Comparison of ENCODE assay signal across 10 cellular contexts in genomic region chr11:14554959-14555358, GRCh38. TPM values are rescaled to one million over a fixed set of nuclear protein-coding genes. Genes with fewer than 3 reads are reported as not detected.
DNase-seq lines count a peak whose midpoint lies in the region; ATAC-seq and TF ChIP-seq lines count a peak whose summit lies in the region.
"Had no signal": no experiment of that assay in that cellular context is flagged by ENCODE, and none has a peak within 500 bp of the region (broad histone marks: within the 10 kb centered on the region; RNA-seq: fewer than 3 reads in every experiment).

No MANE protein-coding gene starts in this region.

- TF ChIP-seq CTCF in right atrium auricular region (IDR thresholded peaks at IDR 0.05) (no peak), left ventricle myocardium inferior (IDR thresholded peaks at IDR 0.05; ENCODE audit: borderline replicate concordance) (no peak)

- no peak for DNase-seq in Right ventricle myocardium superior
- DNase-seq in right atrium auricular region (ENCODE audit: low spot score): no peak
- peak; percentile 15 for DNase-seq in T follicular helper cell (ENCODE audit: low read depth)
- DNase-seq in left ventricle myocardium inferior: no peak
- no peak for DNase-seq in kidney tubule cell (ENCODE audit: low spot score)
- no peak for DNase-seq in aorta
- no peak for DNase-seq in NK-92 (lab: John Stamatoyannopoulos, UW; ENCODE audit: unreplicated experiment)
- DNase-seq: NCI-H69 had no signal

- H3K36me3 ChIP-seq in right atrium auricular region: no peaks in the 10 kb centered on the region
- H3K36me3 ChIP-seq in left ventricle myocardium inferior: no peaks in the 10 kb centered on the region
- no peaks in the 10 kb centered on the region for H3K36me3 ChIP-seq in aorta (ENCODE audit: control insufficient read depth in 1 of 2, insufficient read depth in 2 of 2, low read length in 1 of 2)
- H3K36me3 ChIP-seq: adrenal gland had no signal

- H3K27ac ChIP-seq in right atrium auricular region (peak overlapping the region in 1 of 2 donors; percentile 24), left ventricle myocardium inferior (replicated peaks) (peak overlapping the region; percentile 43), aorta (ENCODE audit: low read depth in 1 of 2, low read length in 2 of 2) (no peak overlapping the region)

- 81 to 89% methylated on average over 2 of the region's 2 CpGs for WGBS in aorta, 2 donors

- H3K9me3 ChIP-seq in right atrium auricular region (no peaks in the 10 kb centered on the region), left ventricle myocardium inferior (replicated peaks) (no peaks in the 10 kb centered on the region), aorta (ENCODE audit: control insufficient read depth, low read length) (no peaks in the 10 kb centered on the region)
- H3K9me3 ChIP-seq: adrenal gland had no signal

- H3K27me3 ChIP-seq in right atrium auricular region (no peaks in the 10 kb centered on the region), left ventricle myocardium inferior (ENCODE audit: low read depth) (no peaks in the 10 kb centered on the region), aorta (ENCODE audit: control insufficient read depth in 1 of 2, insufficient read depth in 2 of 2, low read length in 1 of 2) (no peaks in the 10 kb centered on the region)
- H3K27me3 ChIP-seq: adrenal gland had no signal

- ATAC-seq in Right ventricle myocardium superior (ENCODE audit: poor library complexity): peak; percentile 80
- no peak for ATAC-seq in GM21367 (IDR thresholded peaks at IDR 0.05; ENCODE audit: unreplicated experiment)
- ATAC-seq in aorta (ENCODE audit: low FRiP score): no peak

- H3K4me3 ChIP-seq in right atrium auricular region: no peak overlapping the region
- no peak overlapping the region for H3K4me3 ChIP-seq in left ventricle myocardium inferior
- H3K4me3 ChIP-seq in aorta (ENCODE audit: low read length in 2 of 2): no peak overlapping the region
- H3K4me3 ChIP-seq: adrenal gland had no signal

- H3K4me1 ChIP-seq in right atrium auricular region (peaks cover 0 to 15% of the 10 kb centered on the region in 2 donors), left ventricle myocardium inferior (peaks cover 27% of the 10 kb centered on the region), aorta (ENCODE audit: control insufficient read depth in 1 of 2, insufficient read depth in 2 of 2, low read length in 2 of 2) (peaks cover 0 to 2% of the 10 kb centered on the region in 2 donors)
- H3K4me1 ChIP-seq: adrenal gland had no signal

- intact Hi-C loops in Right ventricle myocardium superior (cut with DNase I): no loop called here
- intact Hi-C loops in left ventricle myocardium inferior (cut with micrococcal nuclease): no loop called here
- intact Hi-C loops in aorta (cut with DNase I): no loop called here

RNA-seq across cellular contexts. Expression of gene PSMA1, which starts 34.8 kb away (rescaled TPM):
- total RNA-seq in Right ventricle myocardium superior: 110 TPM
- 100 to 1,000 TPM in 1 of 2 donors, 10 to 100 TPM in 1; 96.0 to 104 TPM for total RNA-seq in right atrium auricular region
- total RNA-seq in left ventricle myocardium inferior: 128 TPM
- 100 to 1,000 TPM; 117 to 122 TPM for total RNA-seq in aorta
- 100 to 1,000 TPM in 1 of 2 donors, 10 to 100 TPM in 1; 92.8 to 133 TPM for polyA plus RNA-seq in aorta

RNA-seq across cellular contexts. Expression of gene COPB1, which starts 55.3 kb away (rescaled TPM):
- total RNA-seq in Right ventricle myocardium superior (39.1 TPM), right atrium auricular region (10 to 100 TPM; 61.0 to 61.3 TPM), left ventricle myocardium inferior (45.8 TPM), aorta (10 to 100 TPM; 90.6 to 92.8 TPM)
- polyA plus RNA-seq in aorta: 10 to 100 TPM; 45.3 to 48.6 TPM
